ENCODE assay signal across 9 cellular contexts in genomic region chr22:39524089-39524752, GRCh38. TPM values are rescaled to one million over a fixed set of nuclear protein-coding genes. Genes with fewer than 3 reads are reported as not detected.
DNase-seq lines count a peak whose midpoint lies in the region; ATAC-seq and TF ChIP-seq lines count a peak whose summit lies in the region.
"Had no signal": no experiment of that assay in that cellular context is flagged by ENCODE, and none has a peak within 500 bp of the region (broad histone marks: within the 10 kb centered on the region; RNA-seq: fewer than 3 reads in every experiment).

No MANE protein-coding gene starts in this region.

- no peak overlapping the region for H3K9ac ChIP-seq in trophoblast cell (ENCODE audit: low read length)

- no peak overlapping the region for H2BK5ac ChIP-seq in trophoblast cell (ENCODE audit: low read depth, low read length, poor library complexity)

- H3K23ac ChIP-seq in trophoblast cell (ENCODE audit: low read length) = no peak overlapping the region

- H3K4me3 ChIP-seq in trophoblast cell (ENCODE audit: low read depth, low read length) = no peak overlapping the region

- no peak overlapping the region for H3K27ac ChIP-seq in trophoblast cell (ENCODE audit: low read depth, low read length)
- H3K27ac ChIP-seq in foreskin keratinocyte = no peak overlapping the region

- H3K4me3 Mint-ChIP-seq in central memory CD8-positive, alpha-beta T cell = peak overlapping the region; percentile 21

- WGBS in trophoblast cell (ENCODE audit: extremely low coverage, insufficient coverage, insufficient read length) = no CpG with 5 or more reads among the region's 13 CpGs

- DNase-seq in EL = peak; percentile 41
- peak; percentile 21 for DNase-seq in M059J (ENCODE audit: low read depth)
- DNase-seq in central memory CD8-positive, alpha-beta T cell (ENCODE audit: low spot score in 2 of 2) = no peak
- peak in 1 of 2 donors; percentile 21 for DNase-seq in trophoblast cell
- DNase-seq in foreskin keratinocyte = no peak
- DNase-seq in NCI-H146 (lab: John Stamatoyannopoulos, UW) = no peak
- DNase-seq in activated CD4-positive, CD25-positive, alpha-beta regulatory T cell treated with anti-CD3 and anti-CD28 coated beads, Interleukin-2, amount 50 U/mL, for 72 hours = no peak
- DNase-seq: activated effector memory CD4-positive, alpha-beta T cell treated with Interleukin-2 at 50 U/mL for 16 hours had no signal

- H3K27me3 ChIP-seq in trophoblast cell (ENCODE audit: insufficient read depth, low read length) (no peaks in the 10 kb centered on the region), foreskin keratinocyte (no peaks in the 10 kb centered on the region)

- H3K4ac ChIP-seq in trophoblast cell (ENCODE audit: low read depth, low read length) = no peak overlapping the region

- no peak overlapping the region for H3K27ac Mint-ChIP-seq in central memory CD8-positive, alpha-beta T cell (ENCODE audit: low read depth)

- no peak overlapping the region for H2AK5ac ChIP-seq in trophoblast cell (ENCODE audit: low read length)

- no peak overlapping the region for H3K4me2 ChIP-seq in trophoblast cell (ENCODE audit: low read length)

- H3K36me3 ChIP-seq in trophoblast cell (ENCODE audit: control insufficient read depth in 1 of 2, insufficient read depth in 2 of 2, low read length in 2 of 2) = peaks cover 39 to 51% of the 10 kb centered on the region in 2 experiments

- H2BK12ac ChIP-seq in trophoblast cell (ENCODE audit: low read length) = no peak overlapping the region

- peaks cover 67% of the 10 kb centered on the region for H3K4me1 Mint-ChIP-seq in central memory CD8-positive, alpha-beta T cell

- peaks cover 16% of the 10 kb centered on the region for H3K79me1 ChIP-seq in trophoblast cell (ENCODE audit: low read length)

- H3K14ac ChIP-seq in trophoblast cell (ENCODE audit: low read length) = no peak overlapping the region

- H3K36me3 Mint-ChIP-seq in central memory CD8-positive, alpha-beta T cell (ENCODE audit: insufficient read depth) = peaks cover 68% of the 10 kb centered on the region

- ATAC-seq in central memory CD8-positive, alpha-beta T cell (replicated peaks; ENCODE audit: extremely low read depth, poor library complexity, severe bottlenecking) = no peak
- ATAC-seq in GM18502 (IDR thresholded peaks at IDR 0.05; ENCODE audit: poor library complexity, unreplicated experiment) = no peak
- no peak for ATAC-seq in foreskin keratinocyte

- H2BK120ac ChIP-seq in trophoblast cell (ENCODE audit: insufficient read depth, low read length, poor library complexity) = no peak overlapping the region

- H3K4me1 ChIP-seq in trophoblast cell (ENCODE audit: control insufficient read depth in 1 of 2, insufficient read depth in 2 of 2, low read length in 2 of 2) (peaks cover 12 to 27% of the 10 kb centered on the region in 2 experiments), foreskin keratinocyte (no peaks in the 10 kb centered on the region)

- H4K12ac ChIP-seq in trophoblast cell (ENCODE audit: low read depth, low read length) = no peak overlapping the region

- peaks cover 20% of the 10 kb centered on the region for H3K79me2 ChIP-seq in trophoblast cell (ENCODE audit: control insufficient read depth, insufficient read depth, low read length, poor library complexity)

- H3K27me3 Mint-ChIP-seq in central memory CD8-positive, alpha-beta T cell = no peaks in the 10 kb centered on the region

- no peak overlapping the region for H4K8ac ChIP-seq in trophoblast cell (ENCODE audit: low read depth, low read length)

- no peak for TF ChIP-seq CTCF in foreskin keratinocyte (conservative IDR thresholded peaks at IDR 0.05)

- no peak overlapping the region for H2AFZ ChIP-seq in trophoblast cell (ENCODE audit: insufficient read depth, low read length, poor library complexity)

- H3K9me3 Mint-ChIP-seq in central memory CD8-positive, alpha-beta T cell = no peaks in the 10 kb centered on the region

- no peaks in the 10 kb centered on the region for H3K9me3 ChIP-seq in trophoblast cell (ENCODE audit: insufficient read depth, low read depth, low read length)

- H4K91ac ChIP-seq in trophoblast cell (ENCODE audit: low read depth, low read length) = no peak overlapping the region

- peak overlapping the region; percentile 33 for H3K18ac ChIP-seq in trophoblast cell (ENCODE audit: low read length)

RNA-seq across cellular contexts. Expression of gene ATF4, which starts 3.9 kb away (rescaled TPM):
- total RNA-seq in M059J (2014; rRNA removed; shearing (Covaris generic)) = 144 and 168 TPM in 2 replicates
- 602 and 615 TPM in 2 replicates for polyA plus RNA-seq in trophoblast cell (2013)
- 541 and 610 TPM in 2 replicates for total RNA-seq in foreskin keratinocyte
- 662 and 690 TPM in 2 replicates for polyA plus RNA-seq in foreskin keratinocyte

RNA-seq across cellular contexts. Expression of gene RPS19BP1, which starts 8.3 kb away (rescaled TPM):
- total RNA-seq in M059J (2014; rRNA removed; shearing (Covaris generic)) = 60.0 and 77.0 TPM in 2 replicates
- polyA plus RNA-seq in trophoblast cell (2013) = 87.1 and 87.7 TPM in 2 replicates
- total RNA-seq in foreskin keratinocyte = 117 and 125 TPM in 2 replicates
- 192 TPM in 2 replicates for polyA plus RNA-seq in foreskin keratinocyte

RNA-seq across cellular contexts. Expression of gene MIEF1, which starts 22.1 kb away (rescaled TPM):
- 11.9 and 17.8 TPM in 2 replicates for total RNA-seq in M059J (2014; rRNA removed; shearing (Covaris generic))
- 26.5 and 27.5 TPM in 2 replicates for polyA plus RNA-seq in trophoblast cell (2013)
- total RNA-seq in foreskin keratinocyte = 27.6 and 28.0 TPM in 2 replicates
- polyA plus RNA-seq in foreskin keratinocyte = 10.0 and 11.2 TPM in 2 replicates

RNA-seq across cellular contexts. Expression of gene CACNA1I, which starts 46.3 kb away (rescaled TPM):
- total RNA-seq in M059J (2014; rRNA removed; shearing (Covaris generic)) = 0.02 TPM in 2 replicates
- polyA plus RNA-seq in trophoblast cell (2013) = 0.08 and 0.10 TPM in 2 replicates
- total RNA-seq in foreskin keratinocyte = under 0.01 TPM in 1 of 2 replicates, not detected in the other
- polyA plus RNA-seq in foreskin keratinocyte = not detected in 2 replicates

Comparison
In these comparisons a context has a peak if more than half of its experiments do, and no peak if none do; other contexts are left out.
1. DNase-seq: peak in EL (single experiment) and M059J (single experiment); none in central memory CD8-positive, alpha-beta T cell (0 of 2), foreskin keratinocyte (0 of 2), NCI-H146 (single experiment) and activated CD4-positive, CD25-positive, alpha-beta regulatory T cell treated with anti-CD3 and anti-CD28 coated beads, Interleukin-2, amount 50 U/mL, for 72 hours (single experiment).